9 cellular contexts compared by ENCODE assay signal in the genomic region with DNA sequence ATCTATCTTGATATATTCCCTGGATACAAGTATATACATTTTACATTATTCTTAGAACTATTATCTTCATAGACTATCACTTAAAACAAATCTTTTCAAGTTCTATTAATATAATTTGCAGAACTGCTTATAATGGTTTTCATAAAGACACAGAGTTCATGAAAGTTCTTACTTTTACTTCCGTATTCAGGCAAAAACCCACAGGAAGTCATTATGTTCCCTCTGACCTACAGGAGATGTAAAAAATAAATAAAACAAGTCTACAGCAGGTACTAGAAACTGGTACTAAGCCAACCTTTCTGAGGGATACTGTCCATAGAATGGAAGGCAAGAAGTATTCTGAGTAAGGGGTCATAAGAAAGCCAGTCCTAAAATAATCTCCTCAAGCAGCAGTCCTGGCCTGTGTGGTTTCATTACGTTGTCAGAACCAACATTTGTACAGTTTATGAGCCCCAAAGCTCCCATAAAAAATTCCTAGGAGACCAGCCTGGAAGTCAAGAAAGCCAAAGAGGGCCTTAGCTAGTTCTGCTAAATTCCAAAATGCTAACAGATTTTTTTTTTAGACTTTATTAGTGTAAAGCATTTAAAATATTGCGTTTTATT.
DNase-seq lines count a peak whose midpoint lies in the region; ATAC-seq and TF ChIP-seq lines count a peak whose summit lies in the region.
"Had no signal": no experiment of that assay in that cellular context is flagged by ENCODE, and none has a peak within 500 bp of the region (broad histone marks: within the 10 kb centered on the region; RNA-seq: fewer than 3 reads in every experiment).

No MANE protein-coding gene starts in this region.

- H3K27ac Mint-ChIP-seq in activated naive CD8-positive, alpha-beta T cell treated with anti-CD3 and anti-CD28 coated beads, Interleukin-2, amount 50 U/mL, for 24 hours = peak overlapping the region; percentile 43

- ATAC-seq in GM19397 (IDR thresholded peaks at IDR 0.05; ENCODE audit: unreplicated experiment) (peak; percentile 83), HG03439 (IDR thresholded peaks at IDR 0.05; ENCODE audit: unreplicated experiment) (peak; percentile 90), GM18520 (IDR thresholded peaks at IDR 0.05; ENCODE audit: unreplicated experiment) (no peak)
- no peak for ATAC-seq in activated naive CD8-positive, alpha-beta T cell treated with anti-CD3 and anti-CD28 coated beads, Interleukin-2, amount 50 U/mL, for 24 hours

- no peak overlapping the region for H3K4me3 ChIP-seq in foreskin fibroblast (ENCODE audit: low read depth in 1 of 2, low read length in 2 of 2)

- H3K27ac ChIP-seq in caudate nucleus (ENCODE audit: low read depth, low read length) = no peak overlapping the region

- peak overlapping the region; percentile 21 for H3K4me3 Mint-ChIP-seq in activated naive CD8-positive, alpha-beta T cell treated with anti-CD3 and anti-CD28 coated beads, Interleukin-2, amount 50 U/mL, for 24 hours

- H3K4me1 Mint-ChIP-seq in activated naive CD8-positive, alpha-beta T cell treated with anti-CD3 and anti-CD28 coated beads, Interleukin-2, amount 50 U/mL, for 24 hours = peaks cover 39% of the 10 kb centered on the region

- TF ChIP-seq CTCF in foreskin fibroblast (IDR thresholded peaks at IDR 0.05; ENCODE audit: low read depth, low read length) = no peak

- peaks cover 37% of the 10 kb centered on the region for H3K36me3 Mint-ChIP-seq in activated naive CD8-positive, alpha-beta T cell treated with anti-CD3 and anti-CD28 coated beads, Interleukin-2, amount 50 U/mL, for 24 hours (ENCODE audit: low read depth)

- H3K27me3 Mint-ChIP-seq in activated naive CD8-positive, alpha-beta T cell treated with anti-CD3 and anti-CD28 coated beads, Interleukin-2, amount 50 U/mL, for 24 hours = no peaks in the 10 kb centered on the region

- DNase-seq in AML-193 (lab: John Stamatoyannopoulos, UW) = peak; percentile 30 to 36
- DNase-seq in activated naive CD8-positive, alpha-beta T cell treated with anti-CD3 and anti-CD28 coated beads, Interleukin-2, amount 50 U/mL, for 24 hours = no peak
- DNase-seq in foreskin fibroblast = no peak
- no peak for DNase-seq in stimulated activated CD4-positive, alpha-beta T cell treated with anti-CD3 and anti-CD28 coated beads, Interleukin-12 subunit alpha, Interleukin-12 subunit beta, amount 100 ng/mL, for 4 hours
- DNase-seq in caudate nucleus (lab: John Stamatoyannopoulos, UW) = no peak
- DNase-seq: NCI-H146 had no signal

- peaks cover 3% of the 10 kb centered on the region for H3K9me3 Mint-ChIP-seq in activated naive CD8-positive, alpha-beta T cell treated with anti-CD3 and anti-CD28 coated beads, Interleukin-2, amount 50 U/mL, for 24 hours

Comparison
In these comparisons a context has a peak if more than half of its experiments do, and no peak if none do; other contexts are left out.
1. DNase-seq: peak in AML-193 (2 of 2); none in activated naive CD8-positive, alpha-beta T cell treated with anti-CD3 and anti-CD28 coated beads, Interleukin-2, amount 50 U/mL, for 24 hours (single experiment), foreskin fibroblast (0 of 2), stimulated activated CD4-positive, alpha-beta T cell treated with anti-CD3 and anti-CD28 coated beads, Interleukin-12 subunit alpha, Interleukin-12 subunit beta, amount 100 ng/mL, for 4 hours (single experiment) and caudate nucleus (0 of 61).
2. ATAC-seq: peak in GM19397 (single experiment) and HG03439 (single experiment); none in activated naive CD8-positive, alpha-beta T cell treated with anti-CD3 and anti-CD28 coated beads, Interleukin-2, amount 50 U/mL, for 24 hours (single experiment) and GM18520 (single experiment).